8 cellular contexts compared by ENCODE assay signal in the genomic region with DNA sequence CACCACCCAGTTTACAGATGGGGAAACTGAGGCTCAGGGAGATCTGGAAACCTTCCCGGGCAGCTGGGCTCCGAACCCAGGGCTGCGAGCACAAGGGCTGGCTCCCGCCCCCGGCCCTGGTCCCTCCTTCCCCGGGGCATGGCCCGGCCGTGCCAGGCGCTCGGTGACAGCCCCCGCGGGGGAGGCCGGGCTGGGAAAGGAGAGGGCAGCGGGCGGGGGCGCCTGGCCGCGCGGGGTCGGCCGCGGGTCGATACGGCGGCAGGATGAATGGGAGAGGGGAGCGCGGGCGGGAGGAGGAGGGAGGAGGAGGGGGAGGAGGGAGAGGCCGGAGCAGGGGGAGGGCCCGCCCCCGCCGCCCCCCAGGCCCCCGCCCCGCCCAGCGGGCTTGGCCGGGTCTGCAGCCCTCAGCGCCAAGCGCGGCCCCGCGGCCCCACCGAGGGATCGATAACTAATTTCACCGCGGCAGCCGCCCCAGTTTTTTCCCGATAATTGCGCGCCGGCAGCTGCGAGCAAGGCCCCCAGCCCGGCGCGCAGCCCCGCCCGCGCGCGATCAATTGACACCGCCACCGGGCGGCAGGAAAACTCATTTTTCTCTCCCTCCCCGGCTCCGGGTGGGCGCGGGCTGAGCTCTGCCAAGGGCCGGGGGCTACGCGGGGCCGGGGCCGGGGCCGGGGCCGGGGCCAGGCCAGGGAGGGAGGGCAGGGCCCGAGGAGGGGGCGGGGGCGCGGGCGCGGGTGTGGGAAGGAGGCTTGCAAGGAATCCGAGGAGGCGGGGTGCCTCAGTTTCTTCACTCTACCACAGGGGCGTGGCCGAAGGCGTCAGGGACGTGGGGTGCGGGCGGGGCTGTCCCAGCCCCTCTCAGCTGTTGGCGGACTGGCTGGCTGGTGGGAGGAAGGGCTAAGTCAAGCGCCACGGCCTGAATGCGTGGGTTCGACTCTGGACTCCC. TPM values are rescaled to one million over a fixed set of nuclear protein-coding genes. Genes with fewer than 3 reads are reported as not detected.
DNase-seq lines count a peak whose midpoint lies in the region; ATAC-seq and TF ChIP-seq lines count a peak whose summit lies in the region.

No MANE protein-coding gene starts in this region.

- POLR2A ChIA-PET in activated CD8-positive, alpha-beta T cell treated with anti-CD3 and anti-CD28 coated beads, Interleukin-2, amount 10 ng/mL, durations not matched to agents 7 days and 5 days (lab: Charles Lee) = no interaction called here

- peaks cover 4% of the 10 kb centered on the region for H3K9me3 Mint-ChIP-seq in activated CD8-positive, alpha-beta T cell treated with anti-CD3 and anti-CD28 coated beads, Interleukin-2, amount 10 ng/mL, durations not matched to agents 7 days and 5 days (ENCODE audit: insufficient read depth)
- peaks cover 4% of the 10 kb centered on the region for H3K9me3 Mint-ChIP-seq in neural progenitor cell

- H3K4me3 ChIP-seq in foreskin fibroblast (ENCODE audit: low read depth in 1 of 2, low read length in 2 of 2) (peak overlapping the region; percentile 34 to 56), neural progenitor cell (peak overlapping the region; percentile 58)

- no peak overlapping the region for H2AFZ ChIP-seq in neural progenitor cell (replicated peaks)

- H3K36me3 ChIP-seq in neural progenitor cell = no peaks in the 10 kb centered on the region

- no peaks in the 10 kb centered on the region for H3K27me3 ChIP-seq in neural progenitor cell

- no peak overlapping the region for H3K27ac Mint-ChIP-seq in activated CD8-positive, alpha-beta T cell treated with anti-CD3 and anti-CD28 coated beads, Interleukin-2, amount 10 ng/mL, durations not matched to agents 7 days and 5 days
- peak overlapping the region; percentile 82 for H3K27ac Mint-ChIP-seq in neural progenitor cell

- no peak overlapping the region for H3K27ac ChIP-seq in neural progenitor cell

- no peak overlapping the region for H3K9ac ChIP-seq in neural progenitor cell

- DNase-seq in NCI-H748 (lab: John Stamatoyannopoulos, UW; ENCODE audit: unreplicated experiment) = peak; percentile 69
- DNase-seq in NCI-H748 treated with DMSO at 0.1 percent for 48 hours (lab: John Stamatoyannopoulos, UW) = no peak
- DNase-seq in activated CD8-positive, alpha-beta T cell treated with anti-CD3 and anti-CD28 coated beads, Interleukin-2, amount 10 ng/mL, durations not matched to agents 7 days and 5 days = peak; percentile 23
- peak in 1 of 2 donors; percentile 61 for DNase-seq in foreskin fibroblast
- DNase-seq in neural progenitor cell (ENCODE audit: low spot score) = peak; percentile 84
- no peak for DNase-seq in DMS153 (lab: John Stamatoyannopoulos, UW)

- H3K9me3 ChIP-seq in neural progenitor cell (ENCODE audit: low read depth) = no peaks in the 10 kb centered on the region

- H3K79me2 ChIP-seq in neural progenitor cell (ENCODE audit: low read depth) = no peaks in the 10 kb centered on the region

- H3K27me3 Mint-ChIP-seq in activated CD8-positive, alpha-beta T cell treated with anti-CD3 and anti-CD28 coated beads, Interleukin-2, amount 10 ng/mL, durations not matched to agents 7 days and 5 days (ENCODE audit: low read depth) = peaks cover 30% of the 10 kb centered on the region
- peaks cover 16% of the 10 kb centered on the region for H3K27me3 Mint-ChIP-seq in neural progenitor cell (ENCODE audit: insufficient read depth, low read depth)

- H3K4me2 ChIP-seq in neural progenitor cell = peak overlapping the region; percentile 87

- H3F3A ChIP-seq in neural progenitor cell (ENCODE audit: low read depth) = peaks cover 29% of the 10 kb centered on the region

- peaks cover 25% of the 10 kb centered on the region for H3K4me1 Mint-ChIP-seq in activated CD8-positive, alpha-beta T cell treated with anti-CD3 and anti-CD28 coated beads, Interleukin-2, amount 10 ng/mL, durations not matched to agents 7 days and 5 days (ENCODE audit: low read depth)
- peaks cover 51% of the 10 kb centered on the region for H3K4me1 Mint-ChIP-seq in neural progenitor cell

- CTCF ChIA-PET in activated CD8-positive, alpha-beta T cell treated with anti-CD3 and anti-CD28 coated beads, Interleukin-2, amount 10 ng/mL, durations not matched to agents 7 days and 5 days (lab: Charles Lee) = interaction anchor here (0.5 to 1.4 kb wide), 4 partner anchors 12 to 409 kb away, joined by 3 to 6 read pairs (median 4); no protein-coding TSS in a partner anchor

- peak overlapping the region; percentile 54 for H3K4me3 Mint-ChIP-seq in activated CD8-positive, alpha-beta T cell treated with anti-CD3 and anti-CD28 coated beads, Interleukin-2, amount 10 ng/mL, durations not matched to agents 7 days and 5 days
- H3K4me3 Mint-ChIP-seq in neural progenitor cell = peak overlapping the region; percentile 88

- no peaks in the 10 kb centered on the region for H3K36me3 Mint-ChIP-seq in activated CD8-positive, alpha-beta T cell treated with anti-CD3 and anti-CD28 coated beads, Interleukin-2, amount 10 ng/mL, durations not matched to agents 7 days and 5 days (ENCODE audit: low read depth)
- H3K36me3 Mint-ChIP-seq in neural progenitor cell = no peaks in the 10 kb centered on the region

- ATAC-seq in activated CD8-positive, alpha-beta T cell treated with anti-CD3 and anti-CD28 coated beads, Interleukin-2, amount 10 ng/mL, durations not matched to agents 7 days and 5 days = peak; percentile 12
- ATAC-seq in GM18870 (IDR thresholded peaks at IDR 0.05; ENCODE audit: unreplicated experiment) (no peak), HG02623 (IDR thresholded peaks at IDR 0.05; ENCODE audit: unreplicated experiment) (no peak)

- H4K20me1 ChIP-seq in neural progenitor cell (ENCODE audit: low read depth) = no peaks in the 10 kb centered on the region

- TF ChIP-seq CTCF in foreskin fibroblast (IDR thresholded peaks at IDR 0.05; ENCODE audit: low read depth, low read length) (no peak), neural progenitor cell (IDR thresholded peaks at IDR 0.05) (no peak)

- peaks cover 15% of the 10 kb centered on the region for H3K4me1 ChIP-seq in neural progenitor cell

RNA-seq across cellular contexts. Expression of gene C9orf50, which starts 52.1 kb away (rescaled TPM):
- total RNA-seq in activated CD8-positive, alpha-beta T cell treated with anti-CD3 and anti-CD28 coated beads, Interleukin-2, amount 10 ng/mL, durations not matched to agents 7 days and 5 days = not detected
- not detected in 2 replicates for total RNA-seq in neural progenitor cell (ENCODE audit: low replicate concordance)

RNA-seq across cellular contexts. Expression of gene NTMT1, which starts 57.1 kb away (rescaled TPM):
- total RNA-seq in activated CD8-positive, alpha-beta T cell treated with anti-CD3 and anti-CD28 coated beads, Interleukin-2, amount 10 ng/mL, durations not matched to agents 7 days and 5 days = 10 to 100 TPM; 36.2 to 39.2 TPM
- 22.2 and 29.8 TPM in 2 replicates for total RNA-seq in neural progenitor cell (ENCODE audit: low replicate concordance)

Comparison
In these comparisons a context has a peak if more than half of its experiments do, and no peak if none do; other contexts are left out.
1. DNase-seq: peak in NCI-H748 (single experiment), activated CD8-positive, alpha-beta T cell treated with anti-CD3 and anti-CD28 coated beads, Interleukin-2, amount 10 ng/mL, durations not matched to agents 7 days and 5 days (single experiment) and neural progenitor cell (single experiment); none in NCI-H748 treated with DMSO at 0.1 percent for 48 hours (single experiment) and DMS153 (single experiment).